Comparison of ENCODE assay signal across 8 cellular contexts in the genomic region with DNA sequence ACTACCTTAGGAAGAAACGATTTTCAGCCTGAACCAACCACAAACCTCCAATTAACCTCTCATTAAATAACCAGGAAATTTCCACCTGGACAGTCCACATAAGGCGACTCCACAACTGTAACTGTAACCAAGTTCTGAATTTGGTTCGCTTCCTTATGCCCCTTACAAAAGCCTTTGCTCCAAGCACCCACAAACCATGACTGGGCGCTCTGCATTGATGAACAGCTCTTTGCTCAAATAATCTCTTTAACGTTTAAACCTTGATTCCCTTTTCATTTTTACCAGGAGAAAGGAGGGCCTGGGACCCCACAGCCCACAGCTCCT. TPM values are rescaled to one million over a fixed set of nuclear protein-coding genes. Genes with fewer than 3 reads are reported as not detected.
DNase-seq lines count a peak whose midpoint lies in the region; ATAC-seq, FAIRE-seq and TF ChIP-seq lines count a peak whose summit lies in the region.

No MANE protein-coding gene starts in this region.

- H3K27ac Mint-ChIP-seq in central memory CD8-positive, alpha-beta T cell (ENCODE audit: low read depth) = peak overlapping the region; percentile 97

- peaks cover 23% of the 10 kb centered on the region for H3K36me3 Mint-ChIP-seq in central memory CD8-positive, alpha-beta T cell (ENCODE audit: insufficient read depth)

- H3K4me3 Mint-ChIP-seq in central memory CD8-positive, alpha-beta T cell = peak overlapping the region; percentile 96

- H3K27me3 Mint-ChIP-seq in central memory CD8-positive, alpha-beta T cell = no peaks in the 10 kb centered on the region

- peak overlapping the region; percentile 61 for H3K4me3 ChIP-seq in mucosa of stomach (ENCODE audit: low read length)

- no peaks in the 10 kb centered on the region for H3K9me3 ChIP-seq in mucosa of stomach (ENCODE audit: control insufficient read depth, low read length)

- no peaks in the 10 kb centered on the region for H3K9me3 Mint-ChIP-seq in central memory CD8-positive, alpha-beta T cell

- peaks cover 55% of the 10 kb centered on the region for H3K4me1 Mint-ChIP-seq in central memory CD8-positive, alpha-beta T cell

- H3K27me3 ChIP-seq in mucosa of stomach (ENCODE audit: control insufficient read depth, insufficient read depth, low read length) = no peaks in the 10 kb centered on the region

- no peaks in the 10 kb centered on the region for H3K36me3 ChIP-seq in mucosa of stomach (ENCODE audit: control insufficient read depth, insufficient read depth, low read length)

- H3K9ac ChIP-seq in mucosa of stomach (ENCODE audit: low read length) = peak overlapping the region; percentile 78

- no peak for FAIRE-seq in D721Med (lab: Jason Lieb, UNC)

- peaks cover 17% of the 10 kb centered on the region for H3K4me1 ChIP-seq in mucosa of stomach (ENCODE audit: control insufficient read depth, insufficient read depth, low read length)

- ATAC-seq in GM19324 (IDR thresholded peaks at IDR 0.05; ENCODE audit: low FRiP score, unreplicated experiment) = peak; percentile 0
- ATAC-seq in central memory CD8-positive, alpha-beta T cell (replicated peaks; ENCODE audit: extremely low read depth, poor library complexity, severe bottlenecking) = peak; percentile 17

- DNase-seq in AG08396 (ENCODE audit: low spot score) = peak; percentile 14
- DNase-seq in KG1 (lab: John Stamatoyannopoulos, UW) = peak; percentile 23
- no peak for DNase-seq in central memory CD8-positive, alpha-beta T cell (ENCODE audit: low spot score in 2 of 2)
- no peak for DNase-seq in ureter (ENCODE audit: low spot score)
- DNase-seq in D721Med (ENCODE audit: insufficient read length, low spot score) = no peak
- no peak for DNase-seq in NCI-H345 (lab: John Stamatoyannopoulos, UW)

- no peak for TF ChIP-seq CTCF in D721Med (IDR thresholded peaks at IDR 0.05; ENCODE audit: insufficient read depth, missing control alignments)

RNA-seq across cellular contexts. Expression of gene ZNF124, which starts 38.2 kb away (rescaled TPM):
- total RNA-seq in ureter = 46.4 TPM

RNA-seq across cellular contexts. Expression of gene VN1R5, which starts 45.8 kb away (rescaled TPM):
- not detected for total RNA-seq in ureter

Comparison
In these comparisons a context has a peak if more than half of its experiments do, and no peak if none do; other contexts are left out.
1. DNase-seq: peak in AG08396 (single experiment) and KG1 (single experiment); none in central memory CD8-positive, alpha-beta T cell (0 of 2), ureter (single experiment), D721Med (single experiment) and NCI-H345 (single experiment).